ENCODE assay signal across 9 cellular contexts in genomic region chr15:27089676-27090075, GRCh38.
"Had no signal": no experiment of that assay in that cellular context is flagged by ENCODE, and none has a peak within 500 bp of the region (broad histone marks: within the 10 kb centered on the region; RNA-seq: fewer than 3 reads in every experiment).

No MANE protein-coding gene starts in this region.

- H3K27me3 Mint-ChIP-seq: IgD-negative memory B cell had no signal

- H3K9me3 ChIP-seq: HAP-1 had no signal

- ATAC-seq: GM23338, HCT116 had no signal

- H3K4me1 Mint-ChIP-seq: IgD-negative memory B cell had no signal

- H3K4me3 ChIP-seq: GM23338, HAP-1 had no signal

- H3K27ac Mint-ChIP-seq: GM23338, HFFc6, IgD-negative memory B cell had no signal

- H3K4me3 Mint-ChIP-seq: GM23338, HFFc6, IgD-negative memory B cell had no signal

- H3K4me2 ChIP-seq: GM23338 had no signal

- H2AFZ ChIP-seq: GM23338 had no signal

- FAIRE-seq: HTR-8/SVneo had no signal

- DNase-seq: H7, HFFc6, Kasumi-1, KG1 had no signal

- H3K36me3 ChIP-seq: HAP-1 had no signal

- H3K4me1 ChIP-seq: HAP-1 had no signal
